Comparison of ENCODE assay signal across 1 cellular context in the genomic region with DNA sequence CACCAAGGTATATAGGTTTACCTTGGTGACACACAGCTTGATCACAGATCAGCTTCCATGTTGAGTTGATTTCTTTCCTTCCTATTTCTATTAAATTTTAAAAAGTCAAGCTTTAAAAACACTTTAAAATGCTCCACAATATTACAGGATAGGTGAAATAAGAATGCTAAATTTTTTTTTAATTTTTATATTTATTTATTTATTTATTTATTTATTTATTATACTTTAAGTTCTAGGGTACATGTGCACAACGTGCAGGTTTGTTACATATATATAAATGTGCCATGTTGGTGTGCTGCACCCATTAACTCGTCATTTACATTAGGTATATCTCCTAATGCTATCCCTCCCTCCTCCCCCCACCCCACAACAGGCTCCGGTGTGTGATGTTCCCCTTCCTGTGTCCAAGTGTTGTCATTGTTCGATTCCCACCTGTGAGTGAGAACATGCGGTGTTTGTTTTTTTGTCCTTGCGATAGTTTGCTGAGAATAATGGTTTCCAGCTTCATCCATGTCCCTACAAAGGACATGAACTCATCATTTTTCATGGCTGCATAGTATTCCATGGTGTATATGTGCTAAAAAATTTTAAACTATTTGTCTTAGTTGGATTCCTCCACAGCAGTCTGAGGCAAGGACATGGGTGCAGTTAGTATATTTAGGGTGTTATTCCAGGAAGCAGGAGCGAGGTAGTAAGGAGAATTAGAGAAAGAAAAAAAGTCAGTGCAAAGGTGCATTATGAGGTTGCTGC.
TF ChIP-seq lines count a peak whose summit lies in the region.

No MANE protein-coding gene starts in this region.

TF ChIP-seq in HEK293, 187 proteins besides CTCF, POLR2A, EP300 and RAD21 (continued from another document):
- TF ChIP-seq ZBTB11 (tag by site-specific recombination; conservative IDR thresholded peaks at IDR 0.05; ENCODE audit: low read depth) (0 out of 2 replicates have a peak, but pooled peaks have one; percentile 29), ZNF426 (tag by site-specific recombination; IDR thresholded peaks at IDR 0.05) (peak; percentile 54), ZNF555 (tag by site-specific recombination; conservative IDR thresholded peaks at IDR 0.05) (peak; percentile 24), ZNF146 (tag by site-specific recombination; IDR thresholded peaks at IDR 0.05) (peak; percentile 95), ZBTB8A (tag by site-specific recombination; IDR thresholded peaks at IDR 0.05) (0 out of 2 replicates have a peak, but pooled peaks have one; percentile 24)
